Comparison of ENCODE assay signal across 8 cellular contexts in genomic region chr10:131635543-131635942, GRCh38.
DNase-seq lines count a peak whose midpoint lies in the region; ATAC-seq, FAIRE-seq and TF ChIP-seq lines count a peak whose summit lies in the region.
"Not testable (repeated sequence)": the region's sequence is repeated elsewhere in the genome, so short reads cannot be mapped to it uniquely, and the experiment has no call there.

No MANE protein-coding gene starts in this region.

- TF ChIP-seq EP300 in A549 (IDR thresholded peaks at IDR 0.05), result not testable (repeated sequence)

- WGBS in A549 (ENCODE audit: missing lambda C conversion rate), result 0% methylated on average over 3 of the region's 3 CpGs

- FAIRE-seq in A549 (lab: Jason Lieb, UNC), result not testable (repeated sequence)

- not testable (repeated sequence) for H3K27ac ChIP-seq in A549

- not testable (repeated sequence) for H3K9me3 Mint-ChIP-seq in activated CD8-positive, alpha-beta T cell treated with anti-CD3 and anti-CD28 coated beads for 36 hours
- H3K9me3 Mint-ChIP-seq in brain, result peaks cover 14 to 60% (median 41%) of the 10 kb centered on the region in 5 experiments

- H3K36me3 Mint-ChIP-seq in activated CD8-positive, alpha-beta T cell treated with anti-CD3 and anti-CD28 coated beads for 36 hours (ENCODE audit: low read depth); brain: not testable (repeated sequence)

- not testable (repeated sequence) for H3K4me2 ChIP-seq in A549

- H3K4me3 Mint-ChIP-seq in activated CD8-positive, alpha-beta T cell treated with anti-CD3 and anti-CD28 coated beads for 36 hours, result not testable (repeated sequence)
- peak overlapping the region in 2 of 5 experiments; percentile 16 to 28 for H3K4me3 Mint-ChIP-seq in brain

- DNase-seq in A549 (ENCODE audit: low read depth in 1 of 2, low spot score in 1 of 2) (peak in 1 of 2 experiments; percentile 51), H4 (ENCODE audit: low spot score) (peak; percentile 26), MG63 (peak; percentile 54), RKO (ENCODE audit: low spot score) (peak; percentile 65), iris pigment epithelial cell (ENCODE audit: low read depth) (peak; percentile 11), renal cortical epithelial cell (ENCODE audit: low read depth) (peak; percentile 70)
- DNase-seq in activated CD8-positive, alpha-beta T cell treated with anti-CD3 and anti-CD28 coated beads for 36 hours, result peak; percentile 22

- H3K9me3 ChIP-seq in A549, result peaks cover 20% of the 10 kb centered on the region; the same call in 1 of the 3 replicates
- not testable (repeated sequence) for H3K9me3 ChIP-seq in MG63

- not testable (repeated sequence) for H3K4me3 ChIP-seq in A549, MG63

- POLR2A ChIA-PET in A549 (lab: Yijun Ruan, JAX); activated CD8-positive, alpha-beta T cell treated with anti-CD3 and anti-CD28 coated beads for 36 hours (lab: Charles Lee): not testable (repeated sequence)

- not testable (repeated sequence) for TF ChIP-seq POLR2A in A549 (IDR thresholded peaks at IDR 0.05; ENCODE audit: low read length)

- H3K4me1 ChIP-seq in A549, result not testable (repeated sequence)

- not testable (repeated sequence) for H3K4me1 Mint-ChIP-seq in activated CD8-positive, alpha-beta T cell treated with anti-CD3 and anti-CD28 coated beads for 36 hours (ENCODE audit: low read depth)
- H3K4me1 Mint-ChIP-seq in brain, result peaks cover 12% of the 10 kb centered on the region

- H3K27me3 Mint-ChIP-seq in activated CD8-positive, alpha-beta T cell treated with anti-CD3 and anti-CD28 coated beads for 36 hours, result not testable (repeated sequence)
- H3K27me3 Mint-ChIP-seq in brain, result peaks cover 15% of the 10 kb centered on the region

- H3K27me3 ChIP-seq in MG63, result not testable (repeated sequence)

- H3K36me3 ChIP-seq in MG63, result not testable (repeated sequence)

- TF ChIP-seq CTCF in A549 (IDR thresholded peaks at IDR 0.05); activated CD8-positive, alpha-beta T cell treated with anti-CD3 and anti-CD28 coated beads for 36 hours (IDR thresholded peaks at IDR 0.05); brain (conservative IDR thresholded peaks at IDR 0.05): not testable (repeated sequence)

- ATAC-seq in A549, result peak in 1 of 2 experiments; percentile 72; a peak in 3 of 6 replicates
- ATAC-seq in activated CD8-positive, alpha-beta T cell treated with anti-CD3 and anti-CD28 coated beads for 36 hours, result not testable (repeated sequence)

- not testable (repeated sequence) for H3K27ac Mint-ChIP-seq in activated CD8-positive, alpha-beta T cell treated with anti-CD3 and anti-CD28 coated beads for 36 hours
- H3K27ac Mint-ChIP-seq in brain, result peak overlapping the region in 4 of 5 experiments; percentile 22 to 96 (median 58)

- intact Hi-C loops in activated CD8-positive, alpha-beta T cell treated with anti-CD3 and anti-CD28 coated beads for 36 hours (cut with micrococcal nuclease), result not testable (repeated sequence)

- not testable (repeated sequence) for TF ChIP-seq RAD21 in A549 (conservative IDR thresholded peaks at IDR 0.05 in 1 of 2, IDR thresholded peaks at IDR 0.05 in 1 of 2)

- CTCF ChIA-PET in A549 (lab: Yijun Ruan, JAX); activated CD8-positive, alpha-beta T cell treated with anti-CD3 and anti-CD28 coated beads for 36 hours (lab: Charles Lee): not testable (repeated sequence)

TF ChIP-seq in A549, 52 proteins besides CTCF, POLR2A, EP300 and RAD21:
- TF ChIP-seq JUNB (IDR thresholded peaks at IDR 0.05) (0 out of 2 replicates have a peak, but pooled peaks have one; percentile 29), FOSL2 (CRISPR knock-in tag; IDR thresholded peaks at IDR 0.05) (peak; percentile 59)
- TF ChIP-seq FOSL2 (IDR thresholded peaks at IDR 0.05), result not testable (repeated sequence)
